25 cellular contexts compared by ENCODE assay signal in genomic region chr6:162698004-162698403, GRCh38. TPM values are rescaled to one million over a fixed set of nuclear protein-coding genes. Genes with fewer than 3 reads are reported as not detected.
"Had no signal": no experiment of that assay in that cellular context is flagged by ENCODE, and none has a peak within 500 bp of the region (broad histone marks: within the 10 kb centered on the region; RNA-seq: fewer than 3 reads in every experiment).

No MANE protein-coding gene starts in this region.

- H3K27ac Mint-ChIP-seq: activated CD4-positive, alpha-beta memory T cell treated with anti-CD3 and anti-CD28 coated beads for 36 hours; activated CD4-positive, alpha-beta T cell treated with anti-CD3 and anti-CD28 coated beads, Interleukin-2, amount 10 ng/mL, durations not matched to agents 7 days and 5 days; activated naive CD4-positive, alpha-beta T cell treated with anti-CD3 and anti-CD28 coated beads, Interleukin-2, amount 50 U/mL, for 72 hours; activated naive CD8-positive, alpha-beta T cell treated with anti-CD3 and anti-CD28 coated beads, Interleukin-2, amount 50 U/mL, for 24 hours; T-cell had no signal

- H3K9me3 Mint-ChIP-seq: activated CD4-positive, alpha-beta memory T cell treated with anti-CD3 and anti-CD28 coated beads for 36 hours; activated CD4-positive, alpha-beta T cell treated with anti-CD3 and anti-CD28 coated beads, Interleukin-2, amount 10 ng/mL, durations not matched to agents 7 days and 5 days; activated naive CD4-positive, alpha-beta T cell treated with anti-CD3 and anti-CD28 coated beads, Interleukin-2, amount 50 U/mL, for 72 hours; activated naive CD8-positive, alpha-beta T cell treated with anti-CD3 and anti-CD28 coated beads, Interleukin-2, amount 50 U/mL, for 24 hours; activated T-cell treated with anti-CD3 and anti-CD28 coated beads, Interleukin-2, amount 50 U/mL, for 4 hours; central memory CD8-positive, alpha-beta T cell; T-cell had no signal

- H3K4me1 Mint-ChIP-seq: activated CD4-positive, alpha-beta T cell treated with anti-CD3 and anti-CD28 coated beads, Interleukin-2, amount 10 ng/mL, durations not matched to agents 7 days and 5 days; activated naive CD8-positive, alpha-beta T cell treated with anti-CD3 and anti-CD28 coated beads, Interleukin-2, amount 50 U/mL, for 24 hours; central memory CD8-positive, alpha-beta T cell; T-cell had no signal

- H3K27me3 Mint-ChIP-seq: activated CD4-positive, alpha-beta memory T cell treated with anti-CD3 and anti-CD28 coated beads for 36 hours; activated CD4-positive, alpha-beta T cell treated with anti-CD3 and anti-CD28 coated beads, Interleukin-2, amount 10 ng/mL, durations not matched to agents 7 days and 5 days; activated naive CD8-positive, alpha-beta T cell treated with anti-CD3 and anti-CD28 coated beads, Interleukin-2, amount 50 U/mL, for 24 hours; central memory CD8-positive, alpha-beta T cell; T-cell had no signal

- H3K36me3 Mint-ChIP-seq: activated CD4-positive, alpha-beta memory T cell treated with anti-CD3 and anti-CD28 coated beads for 36 hours; activated naive CD4-positive, alpha-beta T cell treated with anti-CD3 and anti-CD28 coated beads, Interleukin-2, amount 50 U/mL, for 72 hours had no signal

- DNase-seq: activated CD4-positive, alpha-beta memory T cell treated with anti-CD3 and anti-CD28 coated beads for 36 hours; activated CD4-positive, alpha-beta T cell treated with anti-CD3 and anti-CD28 coated beads, Interleukin-2, amount 10 ng/mL, durations not matched to agents 7 days and 5 days; activated CD4-positive, CD25-positive, alpha-beta regulatory T cell; activated CD8-positive, alpha-beta memory T cell treated with anti-CD3 and anti-CD28 coated beads for 24 hours; activated effector memory CD4-positive, alpha-beta T cell treated with anti-CD3 and anti-CD28 coated beads, Interleukin-2, amount 50 U/mL, for 16 hours; activated naive CD4-positive, alpha-beta T cell treated with Interleukin-2 at 50 U/mL for 16 hours; activated naive CD8-positive, alpha-beta T cell treated with anti-CD3 and anti-CD28 coated beads, Interleukin-2, amount 50 U/mL, for 24 hours; activated T-cell treated with anti-CD3 and anti-CD28 coated beads, Interleukin-2, amount 50 U/mL, for 4 hours; amniotic stem cell; body of pancreas; Kasumi-1; NCI-H1105 treated with DMSO at 0.1 percent for 48 hours; NCI-H1436 treated with DMSO at 0.1 percent for 48 hours; NCI-H1930; NCI-H345; NCI-H510A treated with DMSO at 0.1 percent for 48 hours; NCI-H748 treated with DMSO at 0.1 percent for 48 hours; T-cell; T-helper 2 cell; T1000 had no signal

- H3K4me3 Mint-ChIP-seq: activated CD4-positive, alpha-beta memory T cell treated with anti-CD3 and anti-CD28 coated beads for 36 hours; activated CD4-positive, alpha-beta T cell treated with anti-CD3 and anti-CD28 coated beads, Interleukin-2, amount 10 ng/mL, durations not matched to agents 7 days and 5 days; activated naive CD8-positive, alpha-beta T cell treated with anti-CD3 and anti-CD28 coated beads, Interleukin-2, amount 50 U/mL, for 24 hours; activated T-cell treated with anti-CD3 and anti-CD28 coated beads, Interleukin-2, amount 50 U/mL, for 4 hours; central memory CD8-positive, alpha-beta T cell; T-cell had no signal

- ATAC-seq: activated naive CD4-positive, alpha-beta T cell treated with anti-CD3 and anti-CD28 coated beads, Interleukin-2, amount 50 U/mL, for 72 hours; activated naive CD8-positive, alpha-beta T cell treated with anti-CD3 and anti-CD28 coated beads, Interleukin-2, amount 50 U/mL, for 24 hours; activated T-cell treated with anti-CD3 and anti-CD28 coated beads, Interleukin-2, amount 50 U/mL, for 4 hours; body of pancreas; T-cell had no signal

RNA-seq across cellular contexts. Expression of gene PRKN, which starts 29.6 kb away (rescaled TPM):
- total RNA-seq: RPMI7951 had no signal

RNA-seq across cellular contexts. Expression of gene PACRG, which starts 29.8 kb away (rescaled TPM):
- total RNA-seq: activated CD4-positive, alpha-beta memory T cell treated with anti-CD3 and anti-CD28 coated beads for 36 hours; activated T-cell treated with anti-CD3 and anti-CD28 coated beads, Interleukin-2, amount 50 U/mL, for 4 hours; ascending aorta; OCI-LY7; RPMI7951 had no signal
